14 cellular contexts compared by ENCODE assay signal in genomic region chr4:184817494-184818215, GRCh38. TPM values are rescaled to one million over a fixed set of nuclear protein-coding genes. Genes with fewer than 3 reads are reported as not detected.
DNase-seq lines count a peak whose midpoint lies in the region; ATAC-seq, FAIRE-seq and TF ChIP-seq lines count a peak whose summit lies in the region.
"Had no signal": no experiment of that assay in that cellular context is flagged by ENCODE, and none has a peak within 500 bp of the region (broad histone marks: within the 10 kb centered on the region; RNA-seq: fewer than 3 reads in every experiment).

No MANE protein-coding gene starts in this region.

- peak; percentile 60 for FAIRE-seq in HTR-8/SVneo (lab: Jason Lieb, UNC)

- H3K27ac ChIP-seq in right lobe of liver (peak overlapping the region; percentile 26 to 98 (median 95)), SJCRH30 (no peak overlapping the region)
- H3K27ac ChIP-seq: colonic mucosa had no signal

- peaks cover 0 to 84% (median 33%) of the 10 kb centered on the region in 4 donors for H3K4me1 ChIP-seq in right lobe of liver
- peaks cover 21% of the 10 kb centered on the region for H3K4me1 ChIP-seq in SJCRH30

- DNase-seq in GM12864 (ENCODE audit: low read depth) = no peak
- DNase-seq in HTR-8/SVneo (ENCODE audit: insufficient read length, low spot score) = no peak
- DNase-seq in right lobe of liver = no peak
- DNase-seq in SJCRH30 = no peak
- DNase-seq in COLO668 (lab: John Stamatoyannopoulos, UW; ENCODE audit: unreplicated experiment) = no peak
- no peak for DNase-seq in CD1c-positive myeloid dendritic cell (ENCODE audit: extremely low spot score)
- DNase-seq in H4 (ENCODE audit: low spot score) = no peak
- DNase-seq: activated CD4-positive, alpha-beta T cell treated with anti-CD3 and anti-CD28 coated beads for 36 hours; colonic mucosa; foreskin fibroblast; NCI-H2227 treated with DMSO at 0.1 percent for 48 hours; SIG-M5; stimulated activated CD4-positive, alpha-beta T cell treated with anti-CD3 and anti-CD28 coated beads, Interleukin-2, amount 100 ng/mL, for 24 hours had no signal

- ATAC-seq in GM19351 (IDR thresholded peaks at IDR 0.05; ENCODE audit: unreplicated experiment) = peak; percentile 5
- ATAC-seq in right lobe of liver = no peak

- H3K27me3 ChIP-seq in right lobe of liver = no peaks in the 10 kb centered on the region
- no peaks in the 10 kb centered on the region for H3K27me3 ChIP-seq in SJCRH30
- H3K27me3 ChIP-seq: colonic mucosa had no signal

- intact Hi-C loops in right lobe of liver (cut with DNase I) = loop anchor here in 1 of 2 donors (10.0 kb wide), 1 partner anchor 67 kb away; no protein-coding TSS in a partner anchor

- H3K36me3 ChIP-seq in right lobe of liver = peaks cover 0 to 4% (median 0%) of the 10 kb centered on the region in 4 donors
- no peaks in the 10 kb centered on the region for H3K36me3 ChIP-seq in SJCRH30
- H3K36me3 ChIP-seq: colonic mucosa had no signal

- no peak for TF ChIP-seq CTCF in GM12864 (IDR thresholded peaks at IDR 0.05; ENCODE audit: low read depth, low read length, missing control alignments)
- TF ChIP-seq CTCF in right lobe of liver (IDR thresholded peaks at IDR 0.05) = no peak

- H3K4me3 ChIP-seq in GM12864 (ENCODE audit: low read depth, low read length) (peak overlapping the region; percentile 8; the same call in 1 of the 2 replicates), right lobe of liver (no peak overlapping the region), SJCRH30 (no peak overlapping the region)
- H3K4me3 ChIP-seq: colonic mucosa had no signal

- TF ChIP-seq POLR2A in right lobe of liver (IDR thresholded peaks at IDR 0.05) = no peak

- H3K9me3 ChIP-seq in right lobe of liver (no peaks in the 10 kb centered on the region), SJCRH30 (replicated peaks) (no peaks in the 10 kb centered on the region)
- H3K9me3 ChIP-seq: colonic mucosa had no signal

- WGBS in right lobe of liver (ENCODE audit: insufficient coverage, low coverage, low lambda C conversion rate, missing lambda C conversion rate) = 28% methylated on average over 8 of the region's 11 CpGs

RNA-seq across cellular contexts. Expression of gene ACSL1, which starts 8.1 kb away (rescaled TPM):
- total RNA-seq in right lobe of liver = 1,000 to 10,000 TPM in 1 of 6 experiments, 100 to 1,000 TPM in 5; 544 to 1,154 (median 743) TPM
- total RNA-seq in SJCRH30 (2014; rRNA removed; shearing (Covaris generic)) = 11.6 and 12.9 TPM in 2 replicates
- total RNA-seq in H4 (2014; rRNA removed; shearing (Covaris generic)) = 56.3 and 62.8 TPM in 2 replicates
